In genomic region chr1:48530727-48531351, GRCh38 we compare ENCODE assay signal across 8 cellular contexts. TPM values are rescaled to one million over a fixed set of nuclear protein-coding genes. Genes with fewer than 3 reads are reported as not detected.
DNase-seq lines count a peak whose midpoint lies in the region; ATAC-seq and TF ChIP-seq lines count a peak whose summit lies in the region.

No MANE protein-coding gene starts in this region.

- in situ Hi-C loops in astrocyte of the spinal cord (cut with HindIII; ENCODE audit: low sequenced_read_pairs) = no loop called here

- DNase-seq in CMK (ENCODE audit: low read depth) (peak; percentile 32), NCI-H82 treated with DMSO at 0.1 percent for 48 hours (lab: John Stamatoyannopoulos, UW; ENCODE audit: unreplicated experiment) (peak; percentile 67), astrocyte of the spinal cord (ENCODE audit: low read depth, low spot score) (peak; percentile 13), left lung (peak; percentile 44 to 70), stomach (peak; percentile 69)

- TF ChIP-seq EP300 in stomach (IDR thresholded peaks at IDR 0.05) = no peak

- H3K4me3 ChIP-seq in astrocyte of the spinal cord (ENCODE audit: low read depth, low read length) (no peak overlapping the region), left lung (no peak overlapping the region), stomach (no peak overlapping the region)

- H3K27me3 ChIP-seq in left lung = peaks cover 0 to 38% of the 10 kb centered on the region in 2 donors
- H3K27me3 ChIP-seq in stomach = peaks cover 0 to 13% (median 0%) of the 10 kb centered on the region in 3 donors

- no peaks in the 10 kb centered on the region for H3K9me3 ChIP-seq in left lung
- no peaks in the 10 kb centered on the region for H3K9me3 ChIP-seq in stomach

- 0 to 10% (median 6%) methylated on average over 2 of the region's 2 CpGs for WGBS in stomach, 5 donors

- H3K36me3 ChIP-seq in left lung (no peaks in the 10 kb centered on the region), stomach (no peaks in the 10 kb centered on the region)

- no peak overlapping the region for H3K27ac ChIP-seq in left lung
- H3K27ac ChIP-seq in stomach = no peak overlapping the region

- peak; percentile 77 for ATAC-seq in GM18907 (IDR thresholded peaks at IDR 0.05; ENCODE audit: unreplicated experiment)
- peak; percentile 87 for ATAC-seq in HG03457 (IDR thresholded peaks at IDR 0.05; ENCODE audit: unreplicated experiment)
- peak; percentile 90 for ATAC-seq in left lung
- no peak for ATAC-seq in HG02973 (IDR thresholded peaks at IDR 0.05; ENCODE audit: unreplicated experiment)

- TF ChIP-seq POLR2A in stomach (IDR thresholded peaks at IDR 0.05) = no peak

- intact Hi-C loops in left lung (cut with DNase I) (no loop called here), stomach (cut with DNase I; ENCODE audit: low total_unique reads) (no loop called here)

- TF ChIP-seq CTCF in astrocyte of the spinal cord (IDR thresholded peaks at IDR 0.05; ENCODE audit: low read depth, low read length) (peak; percentile 70), left lung (IDR thresholded peaks at IDR 0.05) (peak; percentile 49 to 55), stomach (IDR thresholded peaks at IDR 0.05) (peak in 5 of 7 experiments; percentile 16 to 41 (median 36))

- no peaks in the 10 kb centered on the region for H3K4me1 ChIP-seq in left lung
- peaks cover 0 to 13% (median 7%) of the 10 kb centered on the region in 4 donors for H3K4me1 ChIP-seq in stomach

RNA-seq across cellular contexts. Expression of gene SPATA6, which starts 58.8 kb away (rescaled TPM):
- 10 to 100 TPM; 11.9 to 18.4 TPM for total RNA-seq in left lung
- 10 to 100 TPM; 12.0 to 59.1 (median 20.4) TPM for total RNA-seq in stomach
- 10 to 100 TPM in 1 of 3 donors, 1 to 10 TPM in 2; 3.1 to 12.4 (median 3.2) TPM for polyA plus RNA-seq in stomach

Comparison
In these comparisons a context has a peak if more than half of its experiments do, and no peak if none do; other contexts are left out.
1. DNase-seq: peak in every context shown above with its lines; median percentile 69 in stomach; 67 in NCI-H82 treated with DMSO at 0.1 percent for 48 hours; 57 in left lung; 32 in CMK; 13 in astrocyte of the spinal cord.